ENCODE assay signal across 13 cellular contexts in the genomic region with DNA sequence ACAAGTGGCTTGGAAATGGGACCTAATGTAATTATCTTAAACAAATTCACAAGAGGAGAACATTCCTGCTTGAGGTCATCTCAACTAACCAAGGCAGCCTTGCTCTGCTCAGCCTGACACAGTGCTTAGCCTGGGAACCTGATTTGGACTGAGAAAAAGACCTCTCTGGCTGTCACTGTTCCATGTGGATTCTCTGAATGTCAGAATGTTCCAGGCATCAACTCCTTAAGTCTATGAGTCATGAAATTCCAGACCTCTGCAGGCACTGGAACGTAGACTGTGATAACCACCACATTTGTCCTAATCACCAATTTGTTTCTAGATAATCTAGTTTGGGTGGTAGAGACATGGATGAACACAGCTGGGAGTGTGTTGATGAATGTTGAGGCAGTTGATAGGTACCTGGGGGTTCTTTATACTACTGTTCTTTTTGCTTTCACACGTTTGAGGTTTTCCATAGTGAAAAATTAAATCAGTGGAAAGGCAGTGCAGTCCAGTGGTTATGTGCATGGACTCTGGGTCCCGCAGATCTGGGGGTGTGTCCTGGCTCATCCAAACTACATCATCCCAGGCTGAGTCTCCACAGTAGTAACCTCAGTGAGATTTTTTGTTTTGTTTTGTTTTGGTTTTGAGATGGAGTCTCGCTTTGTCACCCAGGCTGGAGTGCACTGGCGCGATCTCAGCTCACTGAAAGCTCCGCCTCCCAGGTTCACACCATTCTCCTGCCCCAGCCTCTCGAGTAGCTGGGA.
DNase-seq lines count a peak whose midpoint lies in the region; ATAC-seq and TF ChIP-seq lines count a peak whose summit lies in the region.
"Had no signal": no experiment of that assay in that cellular context is flagged by ENCODE, and none has a peak within 500 bp of the region (broad histone marks: within the 10 kb centered on the region; RNA-seq: fewer than 3 reads in every experiment).

No MANE protein-coding gene starts in this region.

- DNase-seq in GM03348 (ENCODE audit: low spot score) (peak; percentile 73), amniotic epithelial cell (ENCODE audit: low read depth) (peak; percentile 98), foreskin keratinocyte (peak; percentile 33 to 61), psoas muscle (no peak), head of caudate nucleus (no peak), HEK293T (ENCODE audit: extremely low spot score) (no peak), NCI-H1092 (lab: John Stamatoyannopoulos, UW) (no peak)
- no peak for DNase-seq in stimulated activated CD4-positive, alpha-beta T cell treated with anti-CD3 and anti-CD28 coated beads, Interleukin-4, amount 100 ng/mL, for 4 hours
- DNase-seq: activated B cell treated with CpG ODN at 0.5 μM for 24 hours, naive B cell, NCI-H526, SIG-M5 had no signal

- intact Hi-C loops in psoas muscle (cut with DNase I) (no loop called here), head of caudate nucleus (cut with DNase I) (no loop called here)

- CTCF ChIA-PET in HEK293T (lab: Yijun Ruan, JAX): no interaction called here

- H3K27me3 ChIP-seq in foreskin keratinocyte (no peaks in the 10 kb centered on the region), psoas muscle (ENCODE audit: insufficient read depth in 3 of 3, low read length in 2 of 3) (no peaks in the 10 kb centered on the region)
- H3K27me3 ChIP-seq: vagina had no signal

- peak; percentile 66 for ATAC-seq in foreskin keratinocyte
- ATAC-seq in psoas muscle: peak in 3 of 4 donors; percentile 27 to 76 (median 52)

- H3K4me1 ChIP-seq in foreskin keratinocyte (peaks cover 5% of the 10 kb centered on the region), psoas muscle (no peaks in the 10 kb centered on the region)
- H3K4me1 ChIP-seq: vagina had no signal

- WGBS in psoas muscle, 3 donors: 71 to 79% (median 73%) methylated on average over 8 of the region's 8 CpGs

- TF ChIP-seq CTCF in foreskin keratinocyte (conservative IDR thresholded peaks at IDR 0.05) (no peak), psoas muscle (IDR thresholded peaks at IDR 0.05) (no peak)

- no peaks in the 10 kb centered on the region for H3K9me3 ChIP-seq in psoas muscle
- H3K9me3 ChIP-seq: vagina had no signal

- H3K36me3 ChIP-seq in psoas muscle (ENCODE audit: insufficient read depth in 1 of 2, low read depth in 1 of 2): no peaks in the 10 kb centered on the region
- H3K36me3 ChIP-seq: vagina had no signal

- H3K27ac ChIP-seq in foreskin keratinocyte (no peak overlapping the region), psoas muscle (no peak overlapping the region)
- H3K27ac ChIP-seq: vagina had no signal

- H3K4me3 ChIP-seq in psoas muscle: no peak overlapping the region
- H3K4me3 ChIP-seq: vagina had no signal

- POLR2A ChIA-PET in HEK293T (lab: Yijun Ruan, JAX): no interaction called here

TF ChIP-seq in HEK293T, 16 proteins besides CTCF, POLR2A, EP300 and RAD21:
- TF ChIP-seq FOXM1 (IDR thresholded peaks at IDR 0.05; ENCODE audit: borderline replicate concordance) (no peak), FOXK2 (IDR thresholded peaks at IDR 0.05) (no peak)

Comparison
In these comparisons a context has a peak if more than half of its experiments do, and no peak if none do; other contexts are left out.
1. DNase-seq: peak in GM03348 (single experiment), amniotic epithelial cell (single experiment) and foreskin keratinocyte (2 of 2); none in psoas muscle (0 of 2), head of caudate nucleus (0 of 42), HEK293T (single experiment), stimulated activated CD4-positive, alpha-beta T cell treated with anti-CD3 and anti-CD28 coated beads, Interleukin-4, amount 100 ng/mL, for 4 hours (0 of 2) and NCI-H1092 (single experiment).